8 cellular contexts compared by ENCODE assay signal in genomic region chr3:8198605-8199004, GRCh38.
"Had no signal": no experiment of that assay in that cellular context is flagged by ENCODE, and none has a peak within 500 bp of the region (broad histone marks: within the 10 kb centered on the region; RNA-seq: fewer than 3 reads in every experiment).

No MANE protein-coding gene starts in this region.

- H3K36me3 Mint-ChIP-seq: IgD-negative memory B cell had no signal

- H3K4me2 ChIP-seq: KMS-11 had no signal

- DNase-seq: IMR-90, Karpas-422, KBM-7, KG1 had no signal

- H3K4me3 Mint-ChIP-seq: IgD-negative memory B cell had no signal

- H3K27ac Mint-ChIP-seq: IgD-negative memory B cell had no signal

- FAIRE-seq: HTR-8/SVneo had no signal

- H3K4me1 Mint-ChIP-seq: IgD-negative memory B cell had no signal

- H3K9ac ChIP-seq: KMS-11 had no signal

- H3K27ac ChIP-seq: HL-60, KMS-11 had no signal
